In genomic region chr12:120015313-120015712, GRCh38 we compare ENCODE assay signal across 1 cellular context.
TF ChIP-seq lines count a peak whose summit lies in the region.

No MANE protein-coding gene starts in this region.

TF ChIP-seq in GM23338, 12 proteins besides CTCF, POLR2A, EP300 and RAD21 (continued from another document):
- TF ChIP-seq ZNF462 (CRISPR knock-in tag; IDR thresholded peaks at IDR 0.05) = 0 out of 2 replicates have a peak, but pooled peaks have one; percentile 9
